Comparison of ENCODE assay signal across 1 cellular context in genomic region chr16:4682084-4682581, GRCh38.
TF ChIP-seq lines count a peak whose summit lies in the region.

No MANE protein-coding gene starts in this region.

TF ChIP-seq in IMR-90, 13 proteins besides CTCF, POLR2A, EP300 and RAD21:
- TF ChIP-seq MAFK (IDR thresholded peaks at IDR 0.05; ENCODE audit: low read depth, low read length) (no peak), NFE2L2 (IDR thresholded peaks at IDR 0.05; ENCODE audit: low read depth, low read length) (no peak), CHD1 (IDR thresholded peaks at IDR 0.05; ENCODE audit: low read depth, low read length) (no peak), USF2 (IDR thresholded peaks at IDR 0.05; ENCODE audit: low read depth, low read length) (no peak), RCOR1 (IDR thresholded peaks at IDR 0.05; ENCODE audit: insufficient replicate concordance, low read length) (no peak), MXI1 (IDR thresholded peaks at IDR 0.05; ENCODE audit: borderline replicate concordance, low read depth, low read length) (no peak), SMC3 (IDR thresholded peaks at IDR 0.05; ENCODE audit: low read depth, low read length) (no peak), RFX5 (IDR thresholded peaks at IDR 0.05; ENCODE audit: low read depth, low read length) (no peak), MAZ (IDR thresholded peaks at IDR 0.05; ENCODE audit: borderline replicate concordance, low read depth, low read length) (no peak), ELK1 (IDR thresholded peaks at IDR 0.05; ENCODE audit: borderline replicate concordance, low read depth, low read length) (no peak), FOS (IDR thresholded peaks at IDR 0.05; ENCODE audit: low read depth, low read length) (no peak), CEBPB (IDR thresholded peaks at IDR 0.05; ENCODE audit: low read depth, low read length) (no peak), BHLHE40 (IDR thresholded peaks at IDR 0.05; ENCODE audit: low read depth, low read length) (no peak)
